In genomic region chr2:128313076-128313836, GRCh38 we compare ENCODE assay signal across 9 cellular contexts. TPM values are rescaled to one million over a fixed set of nuclear protein-coding genes. Genes with fewer than 3 reads are reported as not detected.
DNase-seq lines count a peak whose midpoint lies in the region; ATAC-seq and TF ChIP-seq lines count a peak whose summit lies in the region.
"Had no signal": no experiment of that assay in that cellular context is flagged by ENCODE, and none has a peak within 500 bp of the region (broad histone marks: within the 10 kb centered on the region; RNA-seq: fewer than 3 reads in every experiment).

No MANE protein-coding gene starts in this region.

- intact Hi-C loops in upper lobe of right lung (cut with DNase I): no loop called here

- H3K4me1 Mint-ChIP-seq in activated naive CD4-positive, alpha-beta T cell treated with anti-CD3 and anti-CD28 coated beads, Interleukin-2, amount 50 U/mL, for 24 hours: peaks cover 43% of the 10 kb centered on the region
- peaks cover 15% of the 10 kb centered on the region for H3K4me1 Mint-ChIP-seq in activated naive CD4-positive, alpha-beta T cell treated with anti-CD3 and anti-CD28 coated beads, Interleukin-2, amount 10 ng/mL, durations not matched to agents 7 days and 5 days

- no peak for ATAC-seq in upper lobe of right lung
- ATAC-seq in GM21825 (IDR thresholded peaks at IDR 0.05; ENCODE audit: unreplicated experiment): no peak

- peak overlapping the region; percentile 11 for H3K4me3 ChIP-seq in suprapubic skin
- H3K4me3 ChIP-seq in upper lobe of right lung: no peak overlapping the region

- no peak for TF ChIP-seq EP300 in suprapubic skin (IDR thresholded peaks at IDR 0.05)

- H3K9me3 Mint-ChIP-seq in activated naive CD4-positive, alpha-beta T cell treated with anti-CD3 and anti-CD28 coated beads, Interleukin-2, amount 50 U/mL, for 24 hours: no peaks in the 10 kb centered on the region
- no peaks in the 10 kb centered on the region for H3K9me3 Mint-ChIP-seq in activated naive CD4-positive, alpha-beta T cell treated with anti-CD3 and anti-CD28 coated beads, Interleukin-2, amount 10 ng/mL, durations not matched to agents 7 days and 5 days

- no peaks in the 10 kb centered on the region for H3K9me3 ChIP-seq in suprapubic skin
- H3K9me3 ChIP-seq in upper lobe of right lung: no peaks in the 10 kb centered on the region

- H3K27me3 ChIP-seq in suprapubic skin: no peaks in the 10 kb centered on the region
- H3K27me3 ChIP-seq in upper lobe of right lung: no peaks in the 10 kb centered on the region

- TF ChIP-seq CTCF in VCaP (conservative IDR thresholded peaks at IDR 0.05) (peak; percentile 47), suprapubic skin (IDR thresholded peaks at IDR 0.05) (peak in 1 of 2 donors; percentile 31), upper lobe of right lung (IDR thresholded peaks at IDR 0.05) (no peak)

- 39% methylated on average over 8 of the region's 8 CpGs for WGBS in suprapubic skin

- H3K4me1 ChIP-seq in suprapubic skin (peaks cover 81% of the 10 kb centered on the region), upper lobe of right lung (peaks cover 43% of the 10 kb centered on the region)

- no peaks in the 10 kb centered on the region for H3K36me3 ChIP-seq in suprapubic skin
- H3K36me3 ChIP-seq in upper lobe of right lung: no peaks in the 10 kb centered on the region

- H3K27ac ChIP-seq in VCaP (no peak overlapping the region), suprapubic skin (no peak overlapping the region), upper lobe of right lung (no peak overlapping the region)

- H3K27ac Mint-ChIP-seq in activated naive CD4-positive, alpha-beta T cell treated with anti-CD3 and anti-CD28 coated beads, Interleukin-2, amount 50 U/mL, for 24 hours: no peak overlapping the region
- H3K27ac Mint-ChIP-seq in activated naive CD4-positive, alpha-beta T cell treated with anti-CD3 and anti-CD28 coated beads, Interleukin-2, amount 10 ng/mL, durations not matched to agents 7 days and 5 days: no peak overlapping the region

- H3K36me3 Mint-ChIP-seq in activated naive CD4-positive, alpha-beta T cell treated with anti-CD3 and anti-CD28 coated beads, Interleukin-2, amount 50 U/mL, for 24 hours: peaks cover 3% of the 10 kb centered on the region
- H3K36me3 Mint-ChIP-seq in activated naive CD4-positive, alpha-beta T cell treated with anti-CD3 and anti-CD28 coated beads, Interleukin-2, amount 10 ng/mL, durations not matched to agents 7 days and 5 days: no peaks in the 10 kb centered on the region

- no peak for DNase-seq in activated naive CD4-positive, alpha-beta T cell treated with anti-CD3 and anti-CD28 coated beads, Interleukin-2, amount 10 ng/mL, durations not matched to agents 7 days and 5 days
- peak; percentile 2 for DNase-seq in germinal center (ENCODE audit: low spot score)
- DNase-seq in suprapubic skin (ENCODE audit: low spot score in 2 of 2): peak; percentile 53 to 54
- DNase-seq in NCI-H2029 (lab: John Stamatoyannopoulos, UW): no peak
- DNase-seq in upper lobe of right lung: no peak
- DNase-seq: MV-4-11 had no signal

- H3K27me3 Mint-ChIP-seq in activated naive CD4-positive, alpha-beta T cell treated with anti-CD3 and anti-CD28 coated beads, Interleukin-2, amount 50 U/mL, for 24 hours: no peaks in the 10 kb centered on the region
- H3K27me3 Mint-ChIP-seq in activated naive CD4-positive, alpha-beta T cell treated with anti-CD3 and anti-CD28 coated beads, Interleukin-2, amount 10 ng/mL, durations not matched to agents 7 days and 5 days: peaks cover 16% of the 10 kb centered on the region

- CTCF ChIA-PET in activated naive CD4-positive, alpha-beta T cell treated with anti-CD3 and anti-CD28 coated beads, Interleukin-2, amount 10 ng/mL, durations not matched to agents 7 days and 5 days (lab: Charles Lee): no interaction called here

- no peak for TF ChIP-seq POLR2A in suprapubic skin (IDR thresholded peaks at IDR 0.05)

- peak overlapping the region; percentile 11 for H3K4me3 Mint-ChIP-seq in activated naive CD4-positive, alpha-beta T cell treated with anti-CD3 and anti-CD28 coated beads, Interleukin-2, amount 50 U/mL, for 24 hours
- H3K4me3 Mint-ChIP-seq in activated naive CD4-positive, alpha-beta T cell treated with anti-CD3 and anti-CD28 coated beads, Interleukin-2, amount 10 ng/mL, durations not matched to agents 7 days and 5 days: no peak overlapping the region

RNA-seq across cellular contexts. Expression of gene HS6ST1, which starts 5.4 kb away (rescaled TPM):
- total RNA-seq in suprapubic skin (10 to 100 TPM; 55.7 to 75.0 (median 67.3) TPM), upper lobe of right lung (33.2 TPM)

Comparison
In these comparisons a context has a peak if more than half of its experiments do, and no peak if none do; other contexts are left out.
1. DNase-seq: peak in germinal center (single experiment) and suprapubic skin (2 of 2); none in activated naive CD4-positive, alpha-beta T cell treated with anti-CD3 and anti-CD28 coated beads, Interleukin-2, amount 10 ng/mL, durations not matched to agents 7 days and 5 days (single experiment), NCI-H2029 (single experiment) and upper lobe of right lung (single experiment).